In the genomic region with DNA sequence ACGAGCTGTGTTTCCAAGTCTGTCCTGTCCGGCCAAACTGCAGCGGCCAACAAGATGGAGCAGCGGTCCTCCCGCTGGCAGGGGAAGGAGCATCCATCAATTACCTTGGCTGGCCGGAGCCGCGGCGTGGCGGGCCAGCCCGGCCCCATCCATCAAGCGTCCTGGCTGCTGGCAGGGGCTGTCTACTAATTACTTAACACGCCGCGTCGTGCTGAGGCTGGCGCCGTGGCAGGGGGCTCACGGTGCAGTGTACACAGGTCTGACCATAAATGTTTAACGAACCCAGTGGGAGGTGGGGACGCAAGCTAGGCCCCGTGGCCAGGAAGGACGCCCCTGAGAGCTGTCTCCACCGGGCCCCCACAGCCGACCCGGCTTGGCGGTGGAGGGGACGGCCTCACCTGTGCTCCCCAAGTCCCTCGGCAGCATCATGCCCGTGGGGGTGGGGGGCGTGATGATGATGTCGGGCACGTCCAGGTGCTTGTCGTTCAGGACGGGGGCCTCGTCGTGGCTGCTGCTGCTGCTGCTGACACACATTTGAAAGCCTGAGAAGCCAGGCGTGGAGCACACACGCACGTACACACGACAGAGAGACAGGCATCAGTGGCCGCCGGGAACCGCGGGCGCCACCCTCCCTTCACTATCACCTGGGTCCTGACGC, we compare ENCODE assay signal across 14 cellular contexts.
"Had no signal": no experiment of that assay in that cellular context is flagged by ENCODE, and none has a peak within 500 bp of the region (broad histone marks: within the 10 kb centered on the region; RNA-seq: fewer than 3 reads in every experiment).

No MANE protein-coding gene starts in this region.

- H3K4me3 ChIP-seq: coronary artery, pancreas, thyroid gland, vagina had no signal

- DNase-seq: activated CD4-positive, alpha-beta T cell treated with anti-CD3 and anti-CD28 coated beads, Interleukin-2, amount 10 ng/mL, durations not matched to agents 24 days and 14 days; activated CD8-positive, alpha-beta memory T cell treated with anti-CD3 and anti-CD28 coated beads for 24 hours; activated naive CD4-positive, alpha-beta T cell treated with anti-CD3 and anti-CD28 coated beads for 36 hours; effector CD4-positive, alpha-beta T cell; islet precursor cell; mesendoderm; pancreas; stimulated activated CD4-positive, alpha-beta T cell treated with anti-CD3 and anti-CD28 coated beads, Interleukin-4, amount 100 ng/mL, for 4 hours; thyroid gland had no signal

- H3K9me3 Mint-ChIP-seq: activated T-helper 17 cell treated with anti-CD3 and anti-CD28 coated beads, Interleukin-2, amount 50 U/mL, for 72 hours had no signal

- H3K4me3 Mint-ChIP-seq: activated CD4-positive, alpha-beta T cell treated with anti-CD3 and anti-CD28 coated beads, Interleukin-2, amount 10 ng/mL, durations not matched to agents 24 days and 14 days; activated naive CD4-positive, alpha-beta T cell treated with anti-CD3 and anti-CD28 coated beads for 36 hours; activated T-helper 17 cell treated with anti-CD3 and anti-CD28 coated beads, Interleukin-2, amount 50 U/mL, for 72 hours; neural crest cell had no signal

- H3K27me3 Mint-ChIP-seq: activated T-helper 17 cell treated with anti-CD3 and anti-CD28 coated beads, Interleukin-2, amount 50 U/mL, for 72 hours had no signal

- H3K27ac ChIP-seq: coronary artery, pancreas, thyroid gland, vagina had no signal

- H3K27ac Mint-ChIP-seq: activated CD4-positive, alpha-beta T cell treated with anti-CD3 and anti-CD28 coated beads, Interleukin-2, amount 10 ng/mL, durations not matched to agents 24 days and 14 days; activated naive CD4-positive, alpha-beta T cell treated with anti-CD3 and anti-CD28 coated beads for 36 hours; activated T-helper 17 cell treated with anti-CD3 and anti-CD28 coated beads, Interleukin-2, amount 50 U/mL, for 72 hours had no signal

- H3K4me1 Mint-ChIP-seq: activated CD4-positive, alpha-beta T cell treated with anti-CD3 and anti-CD28 coated beads, Interleukin-2, amount 10 ng/mL, durations not matched to agents 24 days and 14 days; activated T-helper 17 cell treated with anti-CD3 and anti-CD28 coated beads, Interleukin-2, amount 50 U/mL, for 72 hours had no signal

- H3K4me1 ChIP-seq: pancreas, thyroid gland, vagina had no signal

- H3K9me3 ChIP-seq: pancreas, thyroid gland, vagina had no signal

- H3K36me3 ChIP-seq: pancreas, thyroid gland, vagina had no signal

- FAIRE-seq: frontal cortex, pancreas had no signal

- H3K27me3 ChIP-seq: pancreas, thyroid gland, vagina had no signal

- ATAC-seq: activated T-helper 17 cell treated with anti-CD3 and anti-CD28 coated beads, Interleukin-2, amount 50 U/mL, for 72 hours had no signal
